In genomic region chr1:113978863-113979702, GRCh38 we compare ENCODE assay signal across 8 cellular contexts. TPM values are rescaled to one million over a fixed set of nuclear protein-coding genes. Genes with fewer than 3 reads are reported as not detected.
A peak's percentile ranks its signal among the peaks of the same experiment; 100 is the strongest.
DNase-seq lines count a peak whose midpoint lies in the region; ATAC-seq and TF ChIP-seq lines count a peak whose summit lies in the region.

TSS of gene OLFML3 (plus strand) at chr1:113979474. CDS start at chr1:113979517, 43 bp downstream.

- peak within 1 kb of the TSS; percentile 95 for H2BK120ac ChIP-seq in IMR-90 (ENCODE audit: low read depth, low read length)

- CTCF ChIA-PET in IMR-90 (lab: Yijun Ruan, JAX) = interaction anchor here (0.6 to 3.8 kb wide), 10 partner anchors 13 to 534 kb away, joined by 3 to 23 read pairs (median 3); no protein-coding TSS in a partner anchor

- peak within 1 kb of the TSS; percentile 43 for H3K4me3 ChIP-seq in IMR-90 (ENCODE audit: insufficient read depth, low read depth, low read length)
- H3K4me3 ChIP-seq in OCI-LY3 (ENCODE audit: low read length) = no peak within 1 kb of the TSS
- no peak within 1 kb of the TSS for H3K4me3 ChIP-seq in neutrophil (ENCODE audit: low read depth in 1 of 2, low read length in 1 of 2)
- H3K4me3 ChIP-seq in upper lobe of left lung = peak within 1 kb of the TSS in 3 of 4 donors; percentile 6 to 36 (median 32)

- H3K9ac ChIP-seq in IMR-90 (ENCODE audit: low read depth, low read length) (peak within 1 kb of the TSS; percentile 80), OCI-LY3 (ENCODE audit: low read length) (no peak within 1 kb of the TSS)

- H3K14ac ChIP-seq in IMR-90 (replicated peaks; ENCODE audit: low read depth, low read length) = peak within 1 kb of the TSS; percentile 91

- H2AK5ac ChIP-seq in IMR-90 (ENCODE audit: low read depth, low read length) = peak within 1 kb of the TSS; percentile 62

- H3K27me3 ChIP-seq in IMR-90 (ENCODE audit: control insufficient read depth, insufficient read depth, low read length) (no peaks in the 10 kb centered on the region), OCI-LY3 (ENCODE audit: low read depth, low read length) (no peaks in the 10 kb centered on the region), neutrophil (peaks cover 23% of the 10 kb centered on the region), upper lobe of left lung (no peaks in the 10 kb centered on the region)

- peak within 1 kb of the TSS; percentile 85 for H3K4me2 ChIP-seq in IMR-90 (ENCODE audit: low read depth, low read length)
- H3K4me2 ChIP-seq in OCI-LY3 (ENCODE audit: low read length) = no peak within 1 kb of the TSS

- H2AK9ac ChIP-seq in IMR-90 (replicated peaks; ENCODE audit: low read depth, low read length, poor library complexity) = peak within 1 kb of the TSS; percentile 94

- H3K23ac ChIP-seq in IMR-90 (ENCODE audit: low read depth, low read length) = peak within 1 kb of the TSS; percentile 87

- dilution Hi-C loops in IMR-90 (cut with HindIII; ENCODE audit: low sequenced_read_pairs, unreplicated experiment) = no loop called here

- peak within 1 kb of the TSS; percentile 90 for H3K18ac ChIP-seq in IMR-90 (ENCODE audit: low read depth, low read length)

- H4K91ac ChIP-seq in IMR-90 (ENCODE audit: insufficient read depth, low read depth, low read length) = peak within 1 kb of the TSS; percentile 90

- H3K27ac ChIP-seq in IMR-90 (ENCODE audit: insufficient read depth, low read length) = peak within 1 kb of the TSS; percentile 94
- H3K27ac ChIP-seq in OCI-LY3 (ENCODE audit: low read length) = no peak within 1 kb of the TSS
- no peak within 1 kb of the TSS for H3K27ac ChIP-seq in neutrophil
- H3K27ac ChIP-seq in upper lobe of left lung = peak within 1 kb of the TSS; percentile 50 to 65 (median 62)

- H4K5ac ChIP-seq in IMR-90 (ENCODE audit: low read depth, low read length) = peak within 1 kb of the TSS; percentile 82

- 0% methylated on average over 1 of the region's 13 CpGs; no CpG with 5 or more reads in 1 of the 2 experiments for WGBS in IMR-90 (ENCODE audit: extremely low coverage in 2 of 2, insufficient read length in 1 of 2), 2 experiments
- WGBS in upper lobe of left lung, 2 donors = 30 to 31% methylated on average over 12 to 13 of the region's 13 CpGs

- peaks cover 20% of the 10 kb centered on the region for H3K9me1 ChIP-seq in IMR-90 (ENCODE audit: insufficient read depth, low read length)

- H2BK5ac ChIP-seq in IMR-90 (ENCODE audit: low read depth, low read length, poor library complexity, severe bottlenecking) = peak within 1 kb of the TSS; percentile 79

- TF ChIP-seq EP300 in upper lobe of left lung (IDR thresholded peaks at IDR 0.05) = no peak

- H2BK20ac ChIP-seq in IMR-90 (ENCODE audit: low read depth, low read length) = peak within 1 kb of the TSS; percentile 75

- TF ChIP-seq RAD21 in IMR-90 (IDR thresholded peaks at IDR 0.05; ENCODE audit: low read length) = peak; percentile 82

- in situ Hi-C loops in G401 (cut with HindIII; ENCODE audit: low sequenced_read_pairs) (no loop called here), IMR-90 (cut with MboI; ENCODE audit: low sequenced_read_pairs) (no loop called here)

- H3K36me3 ChIP-seq in IMR-90 (ENCODE audit: control insufficient read depth, insufficient read depth, low read length) (peaks cover 4% of the 10 kb centered on the region; the same call in 1 of the 2 replicates), OCI-LY3 (replicated peaks; ENCODE audit: low read depth, low read length) (no peaks in the 10 kb centered on the region), neutrophil (peaks cover 32% of the 10 kb centered on the region), upper lobe of left lung (peaks cover 0 to 3% (median 0%) of the 10 kb centered on the region in 4 donors)

- H3K56ac ChIP-seq in IMR-90 (ENCODE audit: extremely low read depth, insufficient read depth, low read length) = peak within 1 kb of the TSS; percentile 94

- BruUV-seq in IMR-90 (replicated peaks; lab: Mats Ljungman, UMichigan) = no TSS peak

- H3K4me1 ChIP-seq in IMR-90 (ENCODE audit: control insufficient read depth, insufficient read depth, low read length) (peaks cover 31% of the 10 kb centered on the region), OCI-LY3 (ENCODE audit: low read length) (no peaks in the 10 kb centered on the region), neutrophil (ENCODE audit: control insufficient read depth in 1 of 2, insufficient read depth in 1 of 2, low read depth in 1 of 2, low read length in 1 of 2) (peaks cover 27 to 44% of the 10 kb centered on the region in 2 experiments), upper lobe of left lung (peaks cover 46 to 64% (median 52%) of the 10 kb centered on the region in 4 donors)

- peak within 1 kb of the TSS; percentile 24; the same call in 2 of the 3 replicates for H2BK15ac ChIP-seq in IMR-90 (ENCODE audit: low read depth, low read length)

- H3K4ac ChIP-seq in IMR-90 (ENCODE audit: low read depth, low read length) = peak within 1 kb of the TSS; percentile 91

- no peaks in the 10 kb centered on the region; the same call in 1 of the 2 replicates for H4K20me1 ChIP-seq in IMR-90 (ENCODE audit: insufficient read depth, low read length)
- no peaks in the 10 kb centered on the region for H4K20me1 ChIP-seq in OCI-LY3 (ENCODE audit: insufficient read depth, low read length)

- peak; percentile 42; the same call in 1 of the 2 replicates for TF ChIP-seq POLR2A in IMR-90 (IDR thresholded peaks at IDR 0.05; ENCODE audit: low read depth, low read length)
- peak in 2 of 4 donors; percentile 23 for TF ChIP-seq POLR2A in upper lobe of left lung (IDR thresholded peaks at IDR 0.05)

- peak within 1 kb of the TSS; percentile 85 for H2AFZ ChIP-seq in IMR-90 (replicated peaks; ENCODE audit: low read length, poor library complexity)
- H2AFZ ChIP-seq in OCI-LY3 (ENCODE audit: low read depth, low read length) = no peak within 1 kb of the TSS

- POLR2A ChIA-PET in IMR-90 (lab: Charles Lee; ENCODE audit: unreplicated experiment) = no interaction called here

- intact Hi-C loops in IMR-90 (cut with micrococcal nuclease) = loop anchor here (1.0 to 5.0 kb wide), 13 partner anchors 152 to 978 kb away; partner anchors contain the start of genes BCAS2, CSDE1, DENND2C and NRAS

- no peaks in the 10 kb centered on the region for H3K79me2 ChIP-seq in OCI-LY3 (ENCODE audit: low read length)

- TF ChIP-seq CTCF in IMR-90 (conservative IDR thresholded peaks at IDR 0.05; ENCODE audit: low read depth, low read length) = peak; percentile 83
- TF ChIP-seq CTCF in OCI-LY3 (IDR thresholded peaks at IDR 0.05; ENCODE audit: low read depth, low read length) = peak; percentile 68
- TF ChIP-seq CTCF in neutrophil (IDR thresholded peaks at IDR 0.05) = peak; percentile 56
- TF ChIP-seq CTCF in upper lobe of left lung (IDR thresholded peaks at IDR 0.05) = peak; percentile 58 to 80 (median 64)

- peak within 1 kb of the TSS; percentile 37 to 76 for H4K8ac ChIP-seq in IMR-90 (ENCODE audit: low read depth in 2 of 2, low read length in 2 of 2)

- no peaks in the 10 kb centered on the region for H3K9me3 ChIP-seq in IMR-90 (ENCODE audit: control insufficient read depth, insufficient read depth, low read length)
- H3K9me3 ChIP-seq in OCI-LY3 (ENCODE audit: insufficient read depth, low read length) = no peaks in the 10 kb centered on the region
- no peaks in the 10 kb centered on the region for H3K9me3 ChIP-seq in neutrophil
- H3K9me3 ChIP-seq in upper lobe of left lung = no peaks in the 10 kb centered on the region

- DNase-seq in G401 (ENCODE audit: low spot score) = peak; percentile 91
- DNase-seq in IMR-90 = peak; percentile 95
- peak; percentile 51 for DNase-seq in activated naive CD4-positive, alpha-beta T cell treated with anti-CD3 and anti-CD28 coated beads, Interleukin-2, amount 50 U/mL, for 16 hours
- DNase-seq in glomerular endothelial cell (ENCODE audit: extremely low read depth, low read depth, low spot score) = peak; percentile 81
- peak in 1 of 2 donors; percentile 86 for DNase-seq in upper lobe of left lung

- peaks cover 0 to 38% of the 10 kb centered on the region in 2 experiments; a peak in 2 of 4 replicates for H3K79me1 ChIP-seq in IMR-90 (ENCODE audit: low read depth in 1 of 2, low read length in 2 of 2)

- ATAC-seq in IMR-90 (ENCODE audit: low read depth) (peak; percentile 79), upper lobe of left lung (ENCODE audit: low FRiP score in 2 of 2) (peak; percentile 84 to 87), GM21717 (IDR thresholded peaks at IDR 0.05; ENCODE audit: unreplicated experiment) (no peak)

TF ChIP-seq in IMR-90, 13 proteins besides CTCF, POLR2A, EP300 and RAD21:
- TF ChIP-seq MAFK (IDR thresholded peaks at IDR 0.05; ENCODE audit: low read depth, low read length) (no peak), MAZ (IDR thresholded peaks at IDR 0.05; ENCODE audit: borderline replicate concordance, low read depth, low read length) (peak; percentile 85; the same call in 1 of the 2 replicates), SMC3 (IDR thresholded peaks at IDR 0.05; ENCODE audit: low read depth, low read length) (peak; percentile 71)

RNA-seq across cellular contexts. Expression of gene OLFML3, which starts in this region (rescaled TPM):
- 0.31 and 0.49 TPM in 2 replicates for total RNA-seq in G401 (2014; rRNA removed; shearing (Covaris generic))
- 37.8 and 40.9 TPM in 2 replicates for total RNA-seq in IMR-90 (2012; rRNA removed)
- 66.6 and 71.3 TPM in 2 replicates for polyA plus RNA-seq in IMR-90 (2012; rRNA removed)
- 58.3 and 69.7 TPM in 2 replicates for polyA plus RNA-seq in IMR-90 (2012; cell fraction: cytosol; rRNA removed)
- polyA plus RNA-seq in IMR-90 (2012; cell fraction: nucleus; rRNA removed; ENCODE audit: low replicate concordance) = 25.9 and 31.7 TPM in 2 replicates
- total RNA-seq in glomerular endothelial cell = 4.1 and 8.6 TPM in 2 replicates
- 10 to 100 TPM; 11.5 to 59.9 (median 36.6) TPM for total RNA-seq in upper lobe of left lung

Comparison
In these comparisons a context has a peak if more than half of its experiments do, and no peak if none do; other contexts are left out.
1. Peak in DNase-seq in G401; RNA of the gene not detected or under 1 TPM.
2. H3K27ac ChIP-seq: peak in IMR-90 (single experiment) and upper lobe of left lung (4 of 4); none in OCI-LY3 (single experiment) and neutrophil (single experiment).
3. H3K4me3 ChIP-seq: peak in IMR-90 (single experiment) and upper lobe of left lung (3 of 4); none in OCI-LY3 (single experiment) and neutrophil (0 of 2).
4. Peak in every context shown above with its lines, with median percentiles within 50 percentile points of each other: CTCF ChIP-seq.